ENCODE assay signal across 7 cellular contexts in the genomic region with DNA sequence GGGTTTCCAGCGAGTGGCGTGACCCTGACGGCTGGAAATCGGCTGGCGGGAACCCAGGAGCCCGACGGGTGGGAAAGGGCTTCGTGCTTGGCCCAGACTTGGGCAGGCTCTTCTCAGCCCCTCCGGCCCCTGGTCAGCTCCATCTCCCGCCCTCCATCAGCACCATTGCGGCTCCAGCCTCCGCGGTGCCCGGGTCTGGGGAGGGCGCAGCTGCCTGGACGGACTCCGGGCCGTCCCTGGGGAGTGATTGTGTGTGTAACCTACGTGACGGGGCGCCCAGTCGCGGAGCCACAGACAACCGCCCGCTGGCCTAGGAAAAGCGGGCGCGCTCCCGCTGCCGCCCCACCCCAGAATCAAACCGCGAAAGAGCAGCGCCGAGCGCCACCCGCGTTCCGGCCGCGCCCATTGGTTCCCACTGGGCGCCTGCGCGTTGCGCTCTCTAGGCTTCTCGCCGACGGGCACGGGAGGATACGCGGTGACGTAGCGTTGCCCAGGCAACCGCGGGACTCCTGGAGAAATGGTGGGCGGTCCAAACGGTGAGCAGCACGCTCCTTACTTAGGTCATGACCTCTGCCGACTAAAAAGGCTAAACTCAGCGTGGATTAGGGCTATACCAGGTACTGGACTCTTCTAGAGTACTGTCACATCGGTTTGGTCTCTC. TPM values are rescaled to one million over a fixed set of nuclear protein-coding genes. Genes with fewer than 3 reads are reported as not detected.
DNase-seq lines count a peak whose midpoint lies in the region; ATAC-seq, FAIRE-seq and TF ChIP-seq lines count a peak whose summit lies in the region.

A gene (minus strand): TSS at position 355 of the 661 bp plus-strand sequence. CDS start 394 bp downstream, outside the sequence.

- peaks cover 13% of the 10 kb centered on the region for H3K4me1 ChIP-seq in keratinocyte (ENCODE audit: control insufficient read depth, extremely low read depth, insufficient read depth, low read length)

- DNase-seq in NCI-H2107 (lab: John Stamatoyannopoulos, UW) (peak; percentile 59), cerebellar cortex (ENCODE audit: low spot score) (peak; percentile 83), keratinocyte (ENCODE audit: low read depth, low spot score) (peak; percentile 48)
- peak; percentile 79 for DNase-seq in activated CD4-positive, CD25-positive, alpha-beta regulatory T cell treated with anti-CD3 and anti-CD28 coated beads, Interleukin-2, amount 50 U/mL, for 16 hours (ENCODE audit: low read depth, low spot score)
- DNase-seq in stimulated activated CD4-positive, alpha-beta T cell treated with anti-CD3 and anti-CD28 coated beads, Interleukin-12 subunit alpha, Interleukin-12 subunit beta, amount 100 ng/mL, for 48 hours (ENCODE audit: low read depth in 2 of 3, low spot score in 1 of 3) = peak; percentile 84 to 90 (median 90)

- dilution Hi-C loops in keratinocyte (cut with MboI; ENCODE audit: extremely low pct_ligation_motif_present, low sequenced_read_pairs) = no loop called here

- H3K4me3 ChIP-seq in keratinocyte (ENCODE audit: control insufficient read depth in 2 of 3, extremely low read depth in 1 of 3, insufficient read depth in 2 of 3, low read depth in 1 of 3, low read length in 3 of 3) = peak within 1 kb of the TSS; percentile 66 to 71 (median 67)

- peak within 1 kb of the TSS; percentile 95 for H2AFZ ChIP-seq in keratinocyte (ENCODE audit: control insufficient read depth, low read length)

- H3K9me3 ChIP-seq in keratinocyte (ENCODE audit: control insufficient read depth, low read depth, low read length) = no peaks in the 10 kb centered on the region

- H3K4me2 ChIP-seq in keratinocyte (ENCODE audit: control insufficient read depth, extremely low read depth, insufficient read depth, low read depth, low read length) = peak within 1 kb of the TSS; percentile 86

- no peaks in the 10 kb centered on the region for H3K27me3 ChIP-seq in keratinocyte (ENCODE audit: control insufficient read depth, extremely low read depth, insufficient read depth, low read length)

- no peaks in the 10 kb centered on the region for H3K36me3 ChIP-seq in keratinocyte (ENCODE audit: control insufficient read depth in 2 of 2, extremely low read depth in 1 of 2, insufficient read depth in 2 of 2, low read length in 2 of 2)

- H3K9me1 ChIP-seq in keratinocyte (ENCODE audit: control insufficient read depth, extremely low read depth, insufficient read depth, low read length) = no peaks in the 10 kb centered on the region

- H3K27ac ChIP-seq in keratinocyte (ENCODE audit: control insufficient read depth, insufficient read depth, low read length) = peak within 1 kb of the TSS; percentile 91

- no peaks in the 10 kb centered on the region for H4K20me1 ChIP-seq in keratinocyte (ENCODE audit: control insufficient read depth, extremely low read depth, insufficient read depth, low read length)

- no peaks in the 10 kb centered on the region for H3K79me2 ChIP-seq in keratinocyte (ENCODE audit: control insufficient read depth, insufficient read depth, low read length)

- peak; percentile 98 for ATAC-seq in GM18520 (IDR thresholded peaks at IDR 0.05; ENCODE audit: unreplicated experiment)
- peak; percentile 98 for ATAC-seq in HG03025 (IDR thresholded peaks at IDR 0.05; ENCODE audit: low FRiP score, unreplicated experiment)

- peak; percentile 67 for FAIRE-seq in keratinocyte (lab: Jason Lieb, UNC)

- H3K9ac ChIP-seq in keratinocyte (ENCODE audit: control insufficient read depth, extremely low read depth, insufficient read depth, low read length) = peak within 1 kb of the TSS; percentile 83

- TF ChIP-seq CTCF in keratinocyte (optimal IDR thresholded peaks at IDR 0.05 in 1 of 3, IDR thresholded peaks at IDR 0.05 in 1 of 3, conservative IDR thresholded peaks at IDR 0.05 in 1 of 3; ENCODE audit: extremely low read depth in 1 of 3, insufficient read depth in 2 of 3, low read length in 3 of 3) = no peak

RNA-seq across cellular contexts. Expression of the gene that starts here (rescaled TPM):
- 3.0 to 6.3 TPM (median 3.4 TPM) in 3 replicates for polyA plus RNA-seq in keratinocyte
- polyA plus RNA-seq in keratinocyte (2011; ENCODE audit: low read depth) = 0.65 TPM
- 2.3 and 3.7 TPM in 2 replicates for polyA plus RNA-seq in keratinocyte (2011; cell fraction: cytosol; rRNA removed)
- polyA plus RNA-seq in keratinocyte (2011; cell fraction: nucleus; rRNA removed) = 2.7 and 2.9 TPM in 2 replicates
- 1.2 and 1.9 TPM in 2 replicates for polyA plus RNA-seq in keratinocyte (2012; ENCODE audit: low replicate concordance)
- polyA minus RNA-seq in keratinocyte = 1.2 to 4.7 TPM (median 3.0 TPM) in 3 replicates
- 3.6 TPM for polyA minus RNA-seq in keratinocyte (2011; cell fraction: cytosol; rRNA and poly(A)+ RNA removed)
- polyA minus RNA-seq in keratinocyte (2011; cell fraction: nucleus; rRNA and poly(A)+ RNA removed) = 3.6 and 9.9 TPM in 2 replicates

Comparison
In these comparisons a context has a peak if more than half of its experiments do, and no peak if none do; other contexts are left out.
1. Peak in every context shown above with its lines: DNase-seq, ATAC-seq, H3K4me3 ChIP-seq and H3K27ac ChIP-seq.